9 cellular contexts compared by ENCODE assay signal in the genomic region with DNA sequence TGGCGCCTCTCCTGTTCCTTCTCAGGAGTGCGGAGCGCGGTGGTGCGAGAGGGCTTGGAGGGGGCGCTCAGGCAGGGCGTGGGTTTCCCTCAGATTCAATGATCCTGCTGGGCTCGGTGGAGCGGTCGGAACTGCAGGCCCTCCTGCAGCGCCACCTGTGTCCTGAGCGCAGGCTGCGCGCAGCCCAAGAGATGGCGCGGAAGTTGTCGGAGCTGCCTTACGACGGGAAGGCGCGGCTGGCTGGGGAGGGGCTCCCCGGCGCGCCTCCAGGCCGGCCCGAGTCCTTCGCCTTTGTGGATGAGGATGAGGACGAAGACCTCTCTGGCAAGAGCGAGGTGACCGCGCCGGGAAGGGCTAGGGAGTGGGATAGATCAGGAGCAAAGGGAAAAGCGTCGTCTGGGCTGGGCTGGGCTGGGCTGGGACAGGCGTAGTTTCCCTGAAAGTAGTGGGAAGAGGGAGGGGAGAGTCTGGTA. TPM values are rescaled to one million over a fixed set of nuclear protein-coding genes. Genes with fewer than 3 reads are reported as not detected.
DNase-seq lines count a peak whose midpoint lies in the region; ATAC-seq and TF ChIP-seq lines count a peak whose summit lies in the region.
"Had no signal": no experiment of that assay in that cellular context is flagged by ENCODE, and none has a peak within 500 bp of the region (broad histone marks: within the 10 kb centered on the region; RNA-seq: fewer than 3 reads in every experiment).

No MANE protein-coding gene starts in this region.

- peak in 46 of 56 donors; percentile 18 to 60 (median 36) for TF ChIP-seq CTCF in dorsolateral prefrontal cortex (IDR thresholded peaks at IDR 0.05 in 54 of 56, conservative IDR thresholded peaks at IDR 0.05 in 2 of 56; ENCODE audit: low read depth in 1 of 56, partially characterized antibody in 56 of 56)

- peak overlapping the region; percentile 58 for H3K9ac ChIP-seq in mesendoderm (ENCODE audit: low read length)

- intact Hi-C loops in dorsolateral prefrontal cortex (cut with DNase I), result no loop called here

- H2BK120ac ChIP-seq in mesendoderm (ENCODE audit: low read depth, low read length), result no peak overlapping the region

- no peaks in the 10 kb centered on the region for H3K36me3 ChIP-seq in mesendoderm (ENCODE audit: control insufficient read depth, insufficient read depth, low read length)
- H3K36me3 ChIP-seq: adrenal gland had no signal

- H3K79me2 ChIP-seq in mesendoderm (ENCODE audit: control insufficient read depth, insufficient read depth, low read length), result no peaks in the 10 kb centered on the region

- peak overlapping the region; percentile 74 for H4K5ac ChIP-seq in mesendoderm (ENCODE audit: low read length)

- no peak overlapping the region for H3K18ac ChIP-seq in mesendoderm (ENCODE audit: low read length)

- ATAC-seq in GM18907 (IDR thresholded peaks at IDR 0.05; ENCODE audit: unreplicated experiment) (peak; percentile 77), HG03442 (IDR thresholded peaks at IDR 0.05; ENCODE audit: unreplicated experiment) (peak; percentile 85), GM19467 (IDR thresholded peaks at IDR 0.05; ENCODE audit: unreplicated experiment) (no peak)

- no peak overlapping the region for H2BK5ac ChIP-seq in mesendoderm (ENCODE audit: low read length)

- no peak overlapping the region for H3K27ac ChIP-seq in dorsolateral prefrontal cortex
- H3K27ac ChIP-seq in mesendoderm (ENCODE audit: low read depth, low read length), result no peak overlapping the region
- H3K27ac ChIP-seq: adrenal gland had no signal

- H3K56ac ChIP-seq in mesendoderm (ENCODE audit: low read length), result peak overlapping the region; percentile 73

- H3K4me3 ChIP-seq in dorsolateral prefrontal cortex (peak overlapping the region in 52 of 59 donors; percentile 5 to 63 (median 34)), mesendoderm (ENCODE audit: low read length) (no peak overlapping the region)

- no peak overlapping the region for H2BK15ac ChIP-seq in mesendoderm (replicated peaks; ENCODE audit: low read depth)

- H3K79me1 ChIP-seq in mesendoderm (ENCODE audit: low read length), result no peaks in the 10 kb centered on the region

- H3K4ac ChIP-seq in mesendoderm (ENCODE audit: low read depth, low read length), result no peak overlapping the region

- peak; percentile 55 to 61 for DNase-seq in activated CD4-positive, alpha-beta T cell treated with anti-CD3 and anti-CD28 coated beads for 4 hours
- no peak for DNase-seq in dorsolateral prefrontal cortex
- DNase-seq in mesendoderm, result peak; percentile 94
- peak; percentile 40 for DNase-seq in stimulated activated CD8-positive, alpha-beta memory T cell treated with anti-CD3 and anti-CD28 coated beads, Interleukin-7, amount 100 ng/mL, for 24 hours (ENCODE audit: low read depth)
- no peak for DNase-seq in NCI-H2107 treated with DMSO at 0.1 percent for 48 hours (lab: John Stamatoyannopoulos, UW; ENCODE audit: unreplicated experiment)

- H3K27me3 ChIP-seq in dorsolateral prefrontal cortex, result peaks cover 0 to 16% (median 0%) of the 10 kb centered on the region in 45 donors
- H3K27me3 ChIP-seq in mesendoderm (ENCODE audit: insufficient read depth, low read length, poor library complexity), result no peaks in the 10 kb centered on the region
- H3K27me3 ChIP-seq: adrenal gland had no signal

- no CpG with 5 or more reads among the region's 35 CpGs for WGBS in mesendoderm (ENCODE audit: extremely low coverage, insufficient coverage, low lambda C conversion rate)

- no peaks in the 10 kb centered on the region for H3K4me1 ChIP-seq in mesendoderm (ENCODE audit: control insufficient read depth, low read depth, low read length)

- no peak overlapping the region for H2AK5ac ChIP-seq in mesendoderm (ENCODE audit: low read length)

- no peak overlapping the region for H4K8ac ChIP-seq in mesendoderm (ENCODE audit: low read depth, low read length)

- no peak overlapping the region for H3K23ac ChIP-seq in mesendoderm (ENCODE audit: low read length)

- H3K4me2 ChIP-seq in mesendoderm (ENCODE audit: low read length), result peak overlapping the region; percentile 36

RNA-seq across cellular contexts. Expression of a gene that starts 17.0 kb away (rescaled TPM):
- 100 to 1,000 TPM in 114 of 120 experiments, 10 to 100 TPM in 6; 83.0 to 177 (median 133) TPM for total RNA-seq in dorsolateral prefrontal cortex
- 10.5 TPM for polyA plus RNA-seq in mesendoderm (2013, experiment 1 of 2)
- 10.1 TPM for polyA plus RNA-seq in mesendoderm (2013, experiment 2 of 2)

RNA-seq across cellular contexts. Expression of a gene that starts 29.6 kb away (rescaled TPM):
- total RNA-seq in dorsolateral prefrontal cortex, result under 1 TPM in 20 of 120 experiments, not detected in 100; 0.10 to 0.43 (median 0.18) TPM
- polyA plus RNA-seq in mesendoderm (2013, experiment 1 of 2), result 0.27 TPM
- polyA plus RNA-seq in mesendoderm (2013, experiment 2 of 2), result 0.25 TPM

RNA-seq across cellular contexts. Expression of a gene that starts 35.7 kb away (rescaled TPM):
- total RNA-seq in dorsolateral prefrontal cortex, result 100 to 1,000 TPM in 70 of 120 experiments, 10 to 100 TPM in 50; 67.5 to 174 (median 103) TPM
- 368 TPM for polyA plus RNA-seq in mesendoderm (2013, experiment 1 of 2)
- 379 TPM for polyA plus RNA-seq in mesendoderm (2013, experiment 2 of 2)

RNA-seq across cellular contexts. Expression of a gene that starts 57.3 kb away (rescaled TPM):
- 10 to 100 TPM; 10.0 to 28.4 (median 18.1) TPM for total RNA-seq in dorsolateral prefrontal cortex
- 20.6 TPM for polyA plus RNA-seq in mesendoderm (2013, experiment 1 of 2)
- 19.0 TPM for polyA plus RNA-seq in mesendoderm (2013, experiment 2 of 2)

Comparison
In these comparisons a context has a peak if more than half of its experiments do, and no peak if none do; other contexts are left out.
1. DNase-seq: peak in activated CD4-positive, alpha-beta T cell treated with anti-CD3 and anti-CD28 coated beads for 4 hours (2 of 2), mesendoderm (single experiment) and stimulated activated CD8-positive, alpha-beta memory T cell treated with anti-CD3 and anti-CD28 coated beads, Interleukin-7, amount 100 ng/mL, for 24 hours (single experiment); none in dorsolateral prefrontal cortex (0 of 10) and NCI-H2107 treated with DMSO at 0.1 percent for 48 hours (single experiment).